ENCODE assay signal across 25 cellular contexts in the genomic region with DNA sequence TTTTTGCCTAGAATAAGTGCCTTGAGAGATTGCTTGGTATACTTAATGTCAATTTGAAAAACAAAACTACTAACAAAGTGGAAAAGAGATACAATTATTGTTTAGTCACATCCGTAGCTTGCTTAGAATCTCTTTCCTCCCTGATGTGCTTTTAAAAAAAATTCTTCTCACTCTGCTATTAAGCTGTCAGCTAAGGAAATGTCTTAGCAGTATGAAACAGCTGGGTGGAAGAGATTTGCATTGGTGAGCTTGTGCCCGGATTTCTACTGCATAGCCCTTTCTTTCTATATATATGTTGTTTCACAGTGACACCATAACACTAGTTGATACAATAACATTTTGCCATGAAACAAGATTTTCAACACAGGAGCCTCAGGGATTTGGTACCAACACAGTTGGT.
A peak's percentile ranks its signal among the peaks of the same experiment; 100 is the strongest.
DNase-seq lines count a peak whose midpoint lies in the region; ATAC-seq and TF ChIP-seq lines count a peak whose summit lies in the region.
"Had no signal": no experiment of that assay in that cellular context is flagged by ENCODE, and none has a peak within 500 bp of the region (broad histone marks: within the 10 kb centered on the region; RNA-seq: fewer than 3 reads in every experiment).

No MANE protein-coding gene starts in this region.

- H3K4me1 Mint-ChIP-seq in T-helper 1 cell treated with Interleukin-12 subunit alpha and Interleukin-12 subunit beta and Interleukin-4 antibody, amounts not matched to agents 30 μg/mL and 1 μg/mL, for 36 hours (ENCODE audit: low read depth) = peaks cover 23% of the 10 kb centered on the region
- H3K4me1 Mint-ChIP-seq: B cell, WTC11 had no signal

- no peak for TF ChIP-seq POLR2A in suprapubic skin (IDR thresholded peaks at IDR 0.05)

- H3K36me3 ChIP-seq in smooth muscle cell (ENCODE audit: low read depth) (peaks cover 16% of the 10 kb centered on the region), suprapubic skin (peaks cover 11% of the 10 kb centered on the region)

- WGBS in smooth muscle cell (ENCODE audit: low lambda C conversion rate) = 13% methylated on average over 2 of the region's 2 CpGs
- 63% methylated on average over 2 of the region's 2 CpGs for WGBS in suprapubic skin

- ATAC-seq in GM18867 (IDR thresholded peaks at IDR 0.05; ENCODE audit: unreplicated experiment) = no peak
- ATAC-seq: A549; activated T-cell treated with anti-CD3 and anti-CD28 coated beads, Interleukin-2, amount 50 U/mL, for 72 hours; CD8-positive, alpha-beta T cell; left colon; psoas muscle; WTC11 had no signal

- no peaks in the 10 kb centered on the region for H4K20me1 ChIP-seq in smooth muscle cell (ENCODE audit: low read depth)

- H3F3A ChIP-seq in smooth muscle cell (ENCODE audit: low read depth) = peaks cover 9% of the 10 kb centered on the region

- H3K79me2 ChIP-seq in smooth muscle cell (ENCODE audit: low read depth) = no peaks in the 10 kb centered on the region

- H3K9ac ChIP-seq in smooth muscle cell (ENCODE audit: low read depth) = peak overlapping the region; percentile 57

- no peak for TF ChIP-seq EP300 in suprapubic skin (IDR thresholded peaks at IDR 0.05)

- peak overlapping the region; percentile 88 for H3K27ac ChIP-seq in smooth muscle cell (ENCODE audit: low read depth)
- no peak overlapping the region for H3K27ac ChIP-seq in suprapubic skin
- H3K27ac ChIP-seq: A549, psoas muscle had no signal

- no peak overlapping the region for H2AFZ ChIP-seq in smooth muscle cell (ENCODE audit: low read depth)

- no peak for DNase-seq in T-helper 1 cell
- DNase-seq in NCI-H524 treated with DMSO at 0.1 percent for 48 hours (lab: John Stamatoyannopoulos, UW) = peak; percentile 92
- peak; percentile 14 for DNase-seq in dermis blood vessel endothelial cell
- DNase-seq in smooth muscle cell (lab: John Stamatoyannopoulos, UW; ENCODE audit: unreplicated experiment) = no peak
- no peak for DNase-seq in suprapubic skin (ENCODE audit: low spot score in 2 of 2)
- no peak for DNase-seq in GF-D8 (lab: John Stamatoyannopoulos, UW)
- DNase-seq: activated CD4-positive, alpha-beta T cell treated with anti-CD3 and anti-CD28 coated beads, Interleukin-2, amount 10 ng/mL, durations not matched to agents 7 days and 5 days; activated naive CD4-positive, alpha-beta T cell treated with anti-CD3 and anti-CD28 coated beads, Interleukin-2, amount 10 ng/mL, durations not matched to agents 7 days and 5 days; activated T-cell treated with anti-CD3 and anti-CD28 coated beads, Interleukin-2, amount 50 U/mL, for 72 hours; aorta; CD8-positive, alpha-beta T cell; central memory CD4-positive, alpha-beta T cell; KBM-7; left colon; mesendoderm; MM.1S; NCI-H2029; psoas muscle; stimulated activated naive CD4-positive, alpha-beta T cell treated with Interleukin-2 at 50 U/mL for 16 hours; T1000 had no signal

- H3K27me3 ChIP-seq in smooth muscle cell (ENCODE audit: low read depth) (no peaks in the 10 kb centered on the region), suprapubic skin (no peaks in the 10 kb centered on the region)

- H3K4me1 ChIP-seq in smooth muscle cell (ENCODE audit: low read depth) (peaks cover 16% of the 10 kb centered on the region), suprapubic skin (peaks cover 29% of the 10 kb centered on the region)
- H3K4me1 ChIP-seq: A549, psoas muscle had no signal

- H3K36me3 Mint-ChIP-seq in T-helper 1 cell treated with Interleukin-12 subunit alpha and Interleukin-12 subunit beta and Interleukin-4 antibody, amounts not matched to agents 30 μg/mL and 1 μg/mL, for 36 hours (ENCODE audit: low read depth) = peaks cover 43% of the 10 kb centered on the region

- H3K4me3 ChIP-seq in smooth muscle cell (no peak overlapping the region), suprapubic skin (no peak overlapping the region)
- H3K4me3 ChIP-seq: A549, psoas muscle had no signal

- no peaks in the 10 kb centered on the region for H3K9me3 ChIP-seq in smooth muscle cell (replicated peaks; ENCODE audit: low read depth)
- H3K9me3 ChIP-seq in suprapubic skin = no peaks in the 10 kb centered on the region
- H3K9me3 ChIP-seq: A549, psoas muscle had no signal

- H3K27ac Mint-ChIP-seq in T-helper 1 cell treated with Interleukin-12 subunit alpha and Interleukin-12 subunit beta and Interleukin-4 antibody, amounts not matched to agents 30 μg/mL and 1 μg/mL, for 36 hours = peak overlapping the region; percentile 1
- H3K27ac Mint-ChIP-seq: activated T-cell treated with anti-CD3 and anti-CD28 coated beads, Interleukin-2, amount 50 U/mL, for 72 hours; B cell; CD8-positive, alpha-beta T cell had no signal

- TF ChIP-seq CTCF in smooth muscle cell (IDR thresholded peaks at IDR 0.05; ENCODE audit: borderline replicate concordance, insufficient read depth, poor library complexity, severe bottlenecking) = no peak
- TF ChIP-seq CTCF in suprapubic skin (IDR thresholded peaks at IDR 0.05) = no peak

- H3K9me3 Mint-ChIP-seq in T-helper 1 cell treated with Interleukin-12 subunit alpha and Interleukin-12 subunit beta and Interleukin-4 antibody, amounts not matched to agents 30 μg/mL and 1 μg/mL, for 36 hours = no peaks in the 10 kb centered on the region
- H3K9me3 Mint-ChIP-seq: activated naive CD4-positive, alpha-beta T cell treated with anti-CD3 and anti-CD28 coated beads, Interleukin-2, amount 10 ng/mL, durations not matched to agents 7 days and 5 days; activated T-cell treated with anti-CD3 and anti-CD28 coated beads, Interleukin-2, amount 50 U/mL, for 72 hours; CD8-positive, alpha-beta T cell; WTC11 had no signal

- peak overlapping the region; percentile 69 for H3K4me2 ChIP-seq in smooth muscle cell
- H3K4me2 ChIP-seq: A549 had no signal

- H3K27me3 Mint-ChIP-seq in T-helper 1 cell treated with Interleukin-12 subunit alpha and Interleukin-12 subunit beta and Interleukin-4 antibody, amounts not matched to agents 30 μg/mL and 1 μg/mL, for 36 hours (ENCODE audit: low read depth) = no peaks in the 10 kb centered on the region
- H3K27me3 Mint-ChIP-seq: activated CD4-positive, alpha-beta T cell treated with anti-CD3 and anti-CD28 coated beads, Interleukin-2, amount 10 ng/mL, durations not matched to agents 7 days and 5 days; activated naive CD4-positive, alpha-beta T cell treated with anti-CD3 and anti-CD28 coated beads, Interleukin-2, amount 10 ng/mL, durations not matched to agents 7 days and 5 days; B cell had no signal

- no peak overlapping the region for H3K4me3 Mint-ChIP-seq in T-helper 1 cell treated with Interleukin-12 subunit alpha and Interleukin-12 subunit beta and Interleukin-4 antibody, amounts not matched to agents 30 μg/mL and 1 μg/mL, for 36 hours
- H3K4me3 Mint-ChIP-seq: activated CD4-positive, alpha-beta T cell treated with anti-CD3 and anti-CD28 coated beads, Interleukin-2, amount 10 ng/mL, durations not matched to agents 7 days and 5 days; activated naive CD4-positive, alpha-beta T cell treated with anti-CD3 and anti-CD28 coated beads, Interleukin-2, amount 10 ng/mL, durations not matched to agents 7 days and 5 days; activated T-cell treated with anti-CD3 and anti-CD28 coated beads, Interleukin-2, amount 50 U/mL, for 72 hours; B cell; CD8-positive, alpha-beta T cell; WTC11 had no signal

Comparison
In these comparisons a context has a peak if more than half of its experiments do, and no peak if none do; other contexts are left out.
1. DNase-seq: peak in NCI-H524 treated with DMSO at 0.1 percent for 48 hours (single experiment) and dermis blood vessel endothelial cell (single experiment); none in T-helper 1 cell (0 of 5), smooth muscle cell (single experiment), suprapubic skin (0 of 2) and GF-D8 (single experiment).